12 cellular contexts compared by ENCODE assay signal in the genomic region with DNA sequence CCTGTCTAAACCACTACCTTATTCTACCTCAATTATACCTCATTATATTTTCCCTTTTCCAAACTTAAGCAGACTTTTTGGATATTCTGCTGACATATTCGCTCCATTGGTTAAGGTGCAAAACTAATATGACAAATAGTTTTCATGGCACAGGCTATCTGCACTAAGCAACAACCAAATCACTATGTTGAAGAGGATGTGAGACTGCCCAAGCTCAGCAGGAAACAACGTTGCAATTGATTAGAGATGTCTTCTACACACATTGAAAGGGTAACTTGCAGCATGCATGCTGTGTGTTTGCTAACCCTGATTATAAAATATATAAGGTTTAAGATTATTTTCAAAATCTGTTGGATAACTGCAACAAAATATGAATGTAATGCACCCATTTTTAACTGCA.
A peak's percentile ranks its signal among the peaks of the same experiment; 100 is the strongest.
DNase-seq lines count a peak whose midpoint lies in the region; ATAC-seq and TF ChIP-seq lines count a peak whose summit lies in the region.
"Had no signal": no experiment of that assay in that cellular context is flagged by ENCODE, and none has a peak within 500 bp of the region (broad histone marks: within the 10 kb centered on the region; RNA-seq: fewer than 3 reads in every experiment).

No MANE protein-coding gene starts in this region.

- ATAC-seq in GM19452 (IDR thresholded peaks at IDR 0.05; ENCODE audit: unreplicated experiment): peak; percentile 66
- peak; percentile 74 for ATAC-seq in HG02852 (IDR thresholded peaks at IDR 0.05; ENCODE audit: unreplicated experiment)
- ATAC-seq in HG03521 (IDR thresholded peaks at IDR 0.05; ENCODE audit: unreplicated experiment): peak; percentile 60
- ATAC-seq in WTC11: no peak
- ATAC-seq: activated T-helper 17 cell treated with anti-CD3 and anti-CD28 coated beads, Interleukin-2, amount 50 U/mL, for 72 hours had no signal

- peaks cover 28% of the 10 kb centered on the region for H3K4me1 Mint-ChIP-seq in WTC11
- H3K4me1 Mint-ChIP-seq: activated T-helper 17 cell treated with anti-CD3 and anti-CD28 coated beads, Interleukin-2, amount 50 U/mL, for 72 hours had no signal

- no peak overlapping the region for H3K27ac Mint-ChIP-seq in WTC11
- H3K27ac Mint-ChIP-seq: activated T-helper 17 cell treated with anti-CD3 and anti-CD28 coated beads, Interleukin-2, amount 50 U/mL, for 72 hours had no signal

- TF ChIP-seq CTCF in GM13977 (IDR thresholded peaks at IDR 0.05; ENCODE audit: extremely low read depth, insufficient read depth, missing control alignments): no peak
- TF ChIP-seq CTCF in WERI-Rb-1 (IDR thresholded peaks at IDR 0.05; ENCODE audit: low read depth, low read length): no peak
- no peak for TF ChIP-seq CTCF in WTC11 (IDR thresholded peaks at IDR 0.05)

- H3K9me3 ChIP-seq in WERI-Rb-1 (ENCODE audit: severe bottlenecking): no peaks in the 10 kb centered on the region
- H3K9me3 ChIP-seq: vagina had no signal

- no peak overlapping the region for H3K4me3 ChIP-seq in WERI-Rb-1 (ENCODE audit: low read depth, low read length)
- H3K4me3 ChIP-seq: vagina had no signal

- POLR2A ChIA-PET in WTC11 (lab: Charles Lee): no interaction called here

- peak; percentile 47 for DNase-seq in GM13977 (ENCODE audit: low spot score)
- no peak for DNase-seq in RKO (ENCODE audit: low spot score)
- DNase-seq in stimulated activated CD4-positive, alpha-beta T cell treated with anti-CD3 and anti-CD28 coated beads, Interleukin-4, amount 100 ng/mL, for 4 hours: no peak
- DNase-seq in WERI-Rb-1: no peak
- no peak for DNase-seq in WTC11 (ENCODE audit: low spot score)
- DNase-seq: NCI-H1092, nucleus accumbens had no signal

- H3K9me3 Mint-ChIP-seq in WTC11: no peaks in the 10 kb centered on the region
- H3K9me3 Mint-ChIP-seq: activated T-helper 17 cell treated with anti-CD3 and anti-CD28 coated beads, Interleukin-2, amount 50 U/mL, for 72 hours had no signal

- no peaks in the 10 kb centered on the region for H3K36me3 ChIP-seq in WERI-Rb-1
- H3K36me3 ChIP-seq: vagina had no signal

- H3K36me3 Mint-ChIP-seq in WTC11: no peaks in the 10 kb centered on the region

- no peaks in the 10 kb centered on the region for H3K27me3 ChIP-seq in WERI-Rb-1 (ENCODE audit: insufficient read depth, low read depth, severe bottlenecking)
- H3K27me3 ChIP-seq: vagina had no signal

- H3K27me3 Mint-ChIP-seq in WTC11 (ENCODE audit: low read depth): no peaks in the 10 kb centered on the region

- H3K27ac ChIP-seq in WERI-Rb-1: no peak overlapping the region
- H3K27ac ChIP-seq: vagina had no signal

- CTCF ChIA-PET in WTC11 (lab: Charles Lee): no interaction called here

- no peak overlapping the region for H3K4me3 Mint-ChIP-seq in WTC11
- H3K4me3 Mint-ChIP-seq: activated T-helper 17 cell treated with anti-CD3 and anti-CD28 coated beads, Interleukin-2, amount 50 U/mL, for 72 hours had no signal

- in situ Hi-C loops in GM13977 (cut with MboI; ENCODE audit: low pct_unique_long_range_greater_than_20kb, low sequenced_read_pairs, unreplicated experiment): no loop called here

TF ChIP-seq in WTC11, 78 proteins besides CTCF, POLR2A, EP300 and RAD21:
- TF ChIP-seq ZNF232 (CRISPR knock-in tag; IDR thresholded peaks at IDR 0.05): no peak
- TF ChIP-seq ZNF423 (CRISPR knock-in tag; IDR thresholded peaks at IDR 0.05): no peak
- TF ChIP-seq CBFB (CRISPR knock-in tag; IDR thresholded peaks at IDR 0.05; ENCODE audit: low read depth): no peak
- TF ChIP-seq HMGA2 (CRISPR knock-in tag; IDR thresholded peaks at IDR 0.05): no peak
